ENCODE assay signal across 9 cellular contexts in the genomic region with DNA sequence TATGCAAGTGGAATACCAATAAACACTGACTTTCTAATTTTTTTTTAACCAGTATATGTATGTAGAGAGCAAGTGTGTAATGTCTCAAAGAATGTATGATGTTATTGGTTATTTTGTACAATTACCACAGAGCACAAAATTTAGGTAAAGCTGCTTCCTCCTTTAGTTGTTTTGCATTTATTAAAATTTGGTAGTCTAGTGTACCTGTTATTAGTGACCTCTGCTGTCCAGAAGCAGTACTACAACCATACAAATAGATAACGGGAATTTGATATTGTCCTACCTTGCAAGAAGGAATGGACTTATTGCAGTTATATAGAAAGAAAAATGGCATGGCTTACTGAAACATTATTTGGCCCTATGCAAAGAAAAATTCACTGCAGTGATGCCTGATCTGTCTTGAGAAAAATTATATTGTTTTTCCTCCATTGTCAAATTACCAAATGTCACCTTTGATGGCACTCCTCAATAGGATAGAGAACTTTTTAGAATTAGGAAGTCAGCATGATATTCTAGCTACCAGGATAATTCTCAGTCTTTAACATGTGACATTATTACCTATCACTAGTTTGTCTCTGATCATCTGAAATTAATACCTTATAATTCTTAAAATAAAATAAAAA.
DNase-seq lines count a peak whose midpoint lies in the region; ATAC-seq and TF ChIP-seq lines count a peak whose summit lies in the region.
"Had no signal": no experiment of that assay in that cellular context is flagged by ENCODE, and none has a peak within 500 bp of the region (broad histone marks: within the 10 kb centered on the region; RNA-seq: fewer than 3 reads in every experiment).

No MANE protein-coding gene starts in this region.

- H3K27ac ChIP-seq in Peyer's patch, result no peak overlapping the region

- TF ChIP-seq CTCF in Peyer's patch (IDR thresholded peaks at IDR 0.05) (peak; percentile 59 to 71 (median 65)), epithelial cell of esophagus (IDR thresholded peaks at IDR 0.05; ENCODE audit: insufficient read depth, low read depth, low read length, missing control alignments) (peak; percentile 68), osteocyte (IDR thresholded peaks at IDR 0.05) (peak; percentile 72)

- ATAC-seq in GM19463 (IDR thresholded peaks at IDR 0.05; ENCODE audit: unreplicated experiment), result no peak

- H3K27me3 Mint-ChIP-seq in osteocyte (ENCODE audit: unreplicated experiment), result peaks cover 3% of the 10 kb centered on the region
- H3K27me3 Mint-ChIP-seq in activated T-cell treated with anti-CD3 and anti-CD28 coated beads, Interleukin-2, amount 50 U/mL, for 24 hours, result peaks cover 21% of the 10 kb centered on the region

- no peaks in the 10 kb centered on the region for H3K27me3 ChIP-seq in Peyer's patch

- H3K9me3 Mint-ChIP-seq in osteocyte (ENCODE audit: unreplicated experiment), result no peaks in the 10 kb centered on the region
- H3K9me3 Mint-ChIP-seq in activated T-cell treated with anti-CD3 and anti-CD28 coated beads, Interleukin-2, amount 50 U/mL, for 24 hours, result no peaks in the 10 kb centered on the region

- TF ChIP-seq POLR2A in Peyer's patch (IDR thresholded peaks at IDR 0.05), result no peak

- in situ Hi-C loops in KBM-7 (cut with MboI; ENCODE audit: low pct_unique_long_range_greater_than_20kb, low sequenced_read_pairs), result no loop called here

- peaks cover 0 to 6% (median 0%) of the 10 kb centered on the region in 4 donors for H3K4me1 ChIP-seq in Peyer's patch

- H3K36me3 Mint-ChIP-seq in osteocyte (ENCODE audit: unreplicated experiment), result no peaks in the 10 kb centered on the region
- no peaks in the 10 kb centered on the region for H3K36me3 Mint-ChIP-seq in activated T-cell treated with anti-CD3 and anti-CD28 coated beads, Interleukin-2, amount 50 U/mL, for 24 hours (ENCODE audit: low read depth)
- H3K36me3 Mint-ChIP-seq: activated naive CD8-positive, alpha-beta T cell had no signal

- no peaks in the 10 kb centered on the region for H3K9me3 ChIP-seq in Peyer's patch

- no peak overlapping the region for H3K27ac Mint-ChIP-seq in osteocyte (ENCODE audit: unreplicated experiment)
- no peak overlapping the region for H3K27ac Mint-ChIP-seq in activated T-cell treated with anti-CD3 and anti-CD28 coated beads, Interleukin-2, amount 50 U/mL, for 24 hours
- H3K27ac Mint-ChIP-seq: activated naive CD8-positive, alpha-beta T cell had no signal

- no peaks in the 10 kb centered on the region for H3K36me3 ChIP-seq in Peyer's patch

- H3K4me3 ChIP-seq in Peyer's patch, result no peak overlapping the region
- H3K4me3 ChIP-seq in epithelial cell of esophagus (ENCODE audit: low read length), result no peak overlapping the region

- H3K4me1 Mint-ChIP-seq in osteocyte (ENCODE audit: unreplicated experiment), result no peaks in the 10 kb centered on the region
- H3K4me1 Mint-ChIP-seq in activated T-cell treated with anti-CD3 and anti-CD28 coated beads, Interleukin-2, amount 50 U/mL, for 24 hours (ENCODE audit: low read depth), result no peaks in the 10 kb centered on the region

- DNase-seq in NCI-H510A treated with DMSO at 0.1 percent for 48 hours (lab: John Stamatoyannopoulos, UW) (peak; percentile 10), NCI-H510A (lab: John Stamatoyannopoulos, UW) (no peak), KBM-7 (peak; percentile 64), Peyer's patch (no peak), epithelial cell of esophagus (ENCODE audit: low read depth) (peak; percentile 74), osteocyte (ENCODE audit: extremely low spot score, unreplicated experiment) (no peak)
- no peak for DNase-seq in activated T-cell treated with anti-CD3 and anti-CD28 coated beads, Interleukin-2, amount 50 U/mL, for 24 hours

- H3K4me3 Mint-ChIP-seq in osteocyte (ENCODE audit: unreplicated experiment), result no peak overlapping the region
- H3K4me3 Mint-ChIP-seq in activated T-cell treated with anti-CD3 and anti-CD28 coated beads, Interleukin-2, amount 50 U/mL, for 24 hours, result no peak overlapping the region
- H3K4me3 Mint-ChIP-seq: activated naive CD8-positive, alpha-beta T cell had no signal

Comparison
In these comparisons a context has a peak if more than half of its experiments do, and no peak if none do; other contexts are left out.
1. DNase-seq: peak in NCI-H510A treated with DMSO at 0.1 percent for 48 hours (single experiment), KBM-7 (single experiment) and epithelial cell of esophagus (single experiment); none in NCI-H510A (single experiment), Peyer's patch (0 of 3), osteocyte (single experiment) and activated T-cell treated with anti-CD3 and anti-CD28 coated beads, Interleukin-2, amount 50 U/mL, for 24 hours (single experiment).
2. Peak in every context shown above with its lines, with median percentiles within 50 percentile points of each other: CTCF ChIP-seq.